Comparison of ENCODE assay signal across 8 cellular contexts in the genomic region with DNA sequence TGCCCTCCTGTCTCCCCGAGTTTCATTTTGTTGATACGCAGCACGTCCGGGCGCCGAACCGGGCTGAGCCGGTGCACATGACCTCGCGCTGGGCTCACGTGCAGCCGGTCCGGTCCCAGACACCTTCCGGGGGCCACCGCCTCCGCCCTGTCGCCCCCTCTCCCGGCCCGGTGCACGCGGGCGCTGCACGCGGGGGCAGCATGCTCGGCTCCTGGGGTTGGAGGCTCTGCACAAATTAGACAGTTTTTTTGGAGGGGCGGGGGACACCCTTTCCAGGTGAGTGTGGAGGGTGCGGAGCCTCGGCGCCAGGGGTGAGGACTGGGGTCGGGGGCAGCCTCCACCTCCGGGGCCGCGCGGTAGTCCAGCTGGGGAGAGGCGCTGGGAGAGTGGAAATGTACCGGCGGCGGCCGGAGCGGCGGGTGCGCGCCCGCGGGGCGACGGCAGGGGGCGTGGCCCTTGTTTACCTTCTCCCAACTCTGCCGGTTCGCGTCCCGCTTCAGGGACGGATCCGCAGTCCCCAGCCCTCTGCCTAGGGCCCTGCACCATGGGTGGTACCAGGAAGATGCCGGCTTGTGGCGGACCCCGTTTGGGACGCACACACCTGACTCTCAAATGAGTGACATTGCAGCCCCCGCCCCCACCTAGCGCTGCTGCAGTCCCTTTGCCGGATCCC. TPM values are rescaled to one million over a fixed set of nuclear protein-coding genes. Genes with fewer than 3 reads are reported as not detected.
DNase-seq lines count a peak whose midpoint lies in the region; ATAC-seq, FAIRE-seq and TF ChIP-seq lines count a peak whose summit lies in the region.

No MANE protein-coding gene starts in this region.

- H3K4me1 Mint-ChIP-seq in glutamatergic neuron (ENCODE audit: low read depth, unreplicated experiment), result peaks cover 5% of the 10 kb centered on the region

- peaks cover 11% of the 10 kb centered on the region for H3K27me3 Mint-ChIP-seq in glutamatergic neuron (ENCODE audit: unreplicated experiment)

- H3K36me3 ChIP-seq in BLaER1 treated with 17β-estradiol and CSF1 and Interleukin-3, amounts not matched to agents 10 nM and 100 nM, result 0 out of 22 replicates have a peak, but pooled peaks cover 0 to 5% (median 0%) of the 10 kb centered on the region in 11 experiments
- H3K36me3 ChIP-seq in tibial artery, result no peaks in the 10 kb centered on the region

- peak overlapping the region; percentile 79 to 97 (median 90) for H3K4me3 ChIP-seq in BLaER1 treated with 17β-estradiol and CSF1 and Interleukin-3, amounts not matched to agents 10 nM and 100 nM
- H3K4me3 ChIP-seq in tibial artery, result peak overlapping the region; percentile 75 to 95

- FAIRE-seq in RCC 7860 (lab: Jason Lieb, UNC), result no peak

- H3K9ac ChIP-seq in BLaER1 treated with 17β-estradiol and CSF1 and Interleukin-3, amounts not matched to agents 10 nM and 100 nM, result peak overlapping the region; percentile 91 to 98 (median 94)

- peak overlapping the region; percentile 79 to 99 (median 95) for H3K27ac ChIP-seq in BLaER1 treated with 17β-estradiol and CSF1 and Interleukin-3, amounts not matched to agents 10 nM and 100 nM
- H3K27ac ChIP-seq in tibial artery, result peak overlapping the region; percentile 97 to 99

- intact Hi-C loops in tibial artery (cut with DNase I; ENCODE audit: low total_unique reads), result loop anchor here (2.0 to 10.0 kb wide), 4 partner anchors 51 to 302 kb away; a partner anchor contains a TSS

- TF ChIP-seq CTCF in glutamatergic neuron (IDR thresholded peaks at IDR 0.05; ENCODE audit: partially characterized antibody, unreplicated experiment) (peak; percentile 38), tibial artery (IDR thresholded peaks at IDR 0.05) (peak in 1 of 2 experiments; percentile 55)

- H3K4me3 Mint-ChIP-seq in glutamatergic neuron (ENCODE audit: unreplicated experiment), result peak overlapping the region; percentile 38

- H3K27me3 ChIP-seq in BLaER1 treated with 17β-estradiol and CSF1 and Interleukin-3, amounts not matched to agents 10 nM and 100 nM, result no peaks in the 10 kb centered on the region
- H3K27me3 ChIP-seq in tibial artery, result no peaks in the 10 kb centered on the region

- H3K4me1 ChIP-seq in BLaER1 treated with 17β-estradiol and CSF1 and Interleukin-3, amounts not matched to agents 10 nM and 100 nM, result peaks cover 45 to 64% (median 52%) of the 10 kb centered on the region in 10 experiments
- H3K4me1 ChIP-seq in tibial artery, result peaks cover 0 to 48% (median 44%) of the 10 kb centered on the region in 4 donors

- H4K20me1 ChIP-seq in BLaER1 treated with 17β-estradiol and CSF1 and Interleukin-3, amounts not matched to agents 10 nM and 100 nM, result peaks cover 24 to 40% (median 39%) of the 10 kb centered on the region in 11 experiments; a peak in 20 of 22 replicates

- no peaks in the 10 kb centered on the region for H3K9me3 ChIP-seq in BLaER1 treated with 17β-estradiol and CSF1 and Interleukin-3, amounts not matched to agents 10 nM and 100 nM (replicated peaks in 1 of 11)
- H3K9me3 ChIP-seq in tibial artery, result no peaks in the 10 kb centered on the region

- DNase-seq in GM19238 (ENCODE audit: insufficient read length, low spot score) (peak; percentile 64), RCC 7860 (ENCODE audit: low spot score) (peak; percentile 59), glutamatergic neuron (peak; percentile 78), occipital lobe (lab: John Stamatoyannopoulos, UW) (peak; percentile 80), tibial artery (peak; percentile 62 to 91)
- peak; percentile 47 to 61 (median 54) for DNase-seq in activated naive CD4-positive, alpha-beta T cell (lab: John Stamatoyannopoulos, UW)

- H3K4me2 ChIP-seq in BLaER1 treated with 17β-estradiol and CSF1 and Interleukin-3, amounts not matched to agents 10 nM and 100 nM, result peak overlapping the region; percentile 72 to 99 (median 98)

- no peaks in the 10 kb centered on the region for H3K36me3 Mint-ChIP-seq in glutamatergic neuron (ENCODE audit: unreplicated experiment)

- H3K27ac Mint-ChIP-seq in glutamatergic neuron (ENCODE audit: unreplicated experiment), result no peak overlapping the region

- H3K9me3 Mint-ChIP-seq in glutamatergic neuron (ENCODE audit: unreplicated experiment), result peaks cover 5% of the 10 kb centered on the region

- peak; percentile 24 for ATAC-seq in HG03460 (IDR thresholded peaks at IDR 0.05; ENCODE audit: unreplicated experiment)

RNA-seq across cellular contexts. Expression of a gene that starts 1.1 kb away (rescaled TPM):
- total RNA-seq in glutamatergic neuron (ENCODE audit: unreplicated experiment) (2.1 TPM), occipital lobe (3.7 TPM)

Comparison
In these comparisons a context has a peak if more than half of its experiments do, and no peak if none do; other contexts are left out.
1. Peak in every context shown above with its lines: DNase-seq, ATAC-seq, H3K4me3 ChIP-seq and H3K27ac ChIP-seq.